In genomic region chr6:133947302-133947900, GRCh38 we compare ENCODE assay signal across 22 cellular contexts. TPM values are rescaled to one million over a fixed set of nuclear protein-coding genes. Genes with fewer than 3 reads are reported as not detected.
A peak's percentile ranks its signal among the peaks of the same experiment; 100 is the strongest.
DNase-seq lines count a peak whose midpoint lies in the region; ATAC-seq and TF ChIP-seq lines count a peak whose summit lies in the region.
"Had no signal": no experiment of that assay in that cellular context is flagged by ENCODE, and none has a peak within 500 bp of the region (broad histone marks: within the 10 kb centered on the region; RNA-seq: fewer than 3 reads in every experiment).

No MANE protein-coding gene starts in this region.

- peaks cover 6% of the 10 kb centered on the region for H3K4me1 ChIP-seq in mucosa of descending colon (ENCODE audit: low read depth)
- H3K4me1 ChIP-seq: Caco-2 had no signal

- H3K4me3 ChIP-seq in mucosa of descending colon = no peak overlapping the region
- H3K4me3 ChIP-seq: ovary, Peyer's patch had no signal

- H3K9me3 Mint-ChIP-seq in activated naive CD4-positive, alpha-beta T cell treated with anti-CD3 and anti-CD28 coated beads, Interleukin-2, amount 50 U/mL, for 72 hours = no peaks in the 10 kb centered on the region
- H3K9me3 Mint-ChIP-seq: activated CD4-positive, alpha-beta T cell treated with anti-CD3 and anti-CD28 coated beads, Interleukin-2, amount 10 ng/mL, durations not matched to agents 24 days and 14 days; IgD-negative memory B cell had no signal

- intact Hi-C loops in mucosa of descending colon (cut with DNase I, micrococcal nuclease) = no loop called here

- peak; percentile 70 for DNase-seq in DMS 273 treated with DMSO at 0.1 percent for 48 hours (lab: John Stamatoyannopoulos, UW)
- DNase-seq in NCI-H1694 (lab: John Stamatoyannopoulos, UW) = peak; percentile 85
- peak; percentile 10 for DNase-seq in SK-N-DZ (ENCODE audit: low spot score)
- peak in 1 of 3 donors; percentile 83 for DNase-seq in mucosa of descending colon
- DNase-seq in activated naive CD4-positive, alpha-beta T cell treated with anti-CD3 and anti-CD28 coated beads, Interleukin-2, amount 50 U/mL, for 72 hours (ENCODE audit: low spot score in 2 of 2) = no peak
- DNase-seq in CD1c-positive myeloid dendritic cell (ENCODE audit: extremely low spot score) = no peak
- no peak for DNase-seq in NCI-H1436 (lab: John Stamatoyannopoulos, UW)
- DNase-seq: activated CD4-positive, alpha-beta T cell treated with anti-CD3 and anti-CD28 coated beads, Interleukin-2, amount 10 ng/mL, durations not matched to agents 24 days and 14 days; activated CD8-positive, alpha-beta memory T cell treated with anti-CD3 and anti-CD28 coated beads, Interleukin-2, amount 50 U/mL, for 4 hours; activated effector memory CD4-positive, alpha-beta T cell treated with anti-CD3 and anti-CD28 coated beads, Interleukin-2, amount 50 U/mL, for 16 hours; amniotic stem cell; Caco-2; central memory CD4-positive, alpha-beta T cell; left ventricle myocardium superior; MV-4-11; ovary; stimulated activated CD4-positive, alpha-beta T cell treated with anti-CD3 and anti-CD28 coated beads, Interleukin-4, amount 100 ng/mL, for 1 hour had no signal

- peaks cover 2% of the 10 kb centered on the region in 2 donors for H3K36me3 Mint-ChIP-seq in activated naive CD4-positive, alpha-beta T cell treated with anti-CD3 and anti-CD28 coated beads, Interleukin-2, amount 50 U/mL, for 72 hours
- H3K36me3 Mint-ChIP-seq: IgD-negative memory B cell had no signal

- H3K27ac Mint-ChIP-seq in activated naive CD4-positive, alpha-beta T cell treated with anti-CD3 and anti-CD28 coated beads, Interleukin-2, amount 50 U/mL, for 72 hours = no peak overlapping the region
- H3K27ac Mint-ChIP-seq: activated CD4-positive, alpha-beta T cell treated with anti-CD3 and anti-CD28 coated beads, Interleukin-2, amount 10 ng/mL, durations not matched to agents 24 days and 14 days; IgD-negative memory B cell had no signal

- H3K36me3 ChIP-seq in mucosa of descending colon (ENCODE audit: low read depth) = no peaks in the 10 kb centered on the region
- H3K36me3 ChIP-seq: ovary, Peyer's patch had no signal

- no peaks in the 10 kb centered on the region for H3K9me3 ChIP-seq in mucosa of descending colon
- H3K9me3 ChIP-seq: Caco-2, ovary, Peyer's patch had no signal

- no peak for TF ChIP-seq CTCF in mucosa of descending colon (IDR thresholded peaks at IDR 0.05)

- ATAC-seq in mucosa of descending colon (peak; percentile 88), GM18861 (IDR thresholded peaks at IDR 0.05; ENCODE audit: unreplicated experiment) (no peak)
- ATAC-seq in activated naive CD4-positive, alpha-beta T cell treated with anti-CD3 and anti-CD28 coated beads, Interleukin-2, amount 50 U/mL, for 72 hours = no peak
- ATAC-seq: left ventricle myocardium superior had no signal

RNA-seq across cellular contexts. Expression of gene TBPL1, which starts 5.6 kb away (rescaled TPM):
- polyA plus RNA-seq in SK-N-DZ (2014; cell fraction: cytosol; rRNA removed) = 71.3 and 77.6 TPM in 2 replicates
- 47.0 and 58.7 TPM in 2 replicates for polyA plus RNA-seq in SK-N-DZ (2014; cell fraction: nucleus; rRNA removed)
- 10 to 100 TPM; 16.6 to 25.4 (median 23.3) TPM for total RNA-seq in mucosa of descending colon
- 10 to 100 TPM; 11.9 to 24.4 TPM for total RNA-seq in activated naive CD4-positive, alpha-beta T cell treated with anti-CD3 and anti-CD28 coated beads, Interleukin-2, amount 50 U/mL, for 72 hours

RNA-seq across cellular contexts. Expression of gene TCF21, which starts 58.5 kb away (rescaled TPM):
- not detected in 2 replicates for polyA plus RNA-seq in SK-N-DZ (2014; cell fraction: cytosol; rRNA removed)
- not detected in 2 replicates for polyA plus RNA-seq in SK-N-DZ (2014; cell fraction: nucleus; rRNA removed)
- 10 to 100 TPM in 1 of 3 donors, 1 to 10 TPM in 2; 1.9 to 14.3 (median 9.6) TPM for total RNA-seq in mucosa of descending colon
- total RNA-seq in activated naive CD4-positive, alpha-beta T cell treated with anti-CD3 and anti-CD28 coated beads, Interleukin-2, amount 50 U/mL, for 72 hours = not detected
- total RNA-seq: activated CD4-positive, alpha-beta T cell treated with anti-CD3 and anti-CD28 coated beads, Interleukin-2, amount 10 ng/mL, durations not matched to agents 24 days and 14 days; Caco-2; H4; skeletal muscle tissue had no signal
- polyA plus RNA-seq: IgD-negative memory B cell had no signal

Comparison
In these comparisons a context has a peak if more than half of its experiments do, and no peak if none do; other contexts are left out.
1. DNase-seq: peak in DMS 273 treated with DMSO at 0.1 percent for 48 hours (single experiment), NCI-H1694 (single experiment) and SK-N-DZ (single experiment); none in activated naive CD4-positive, alpha-beta T cell treated with anti-CD3 and anti-CD28 coated beads, Interleukin-2, amount 50 U/mL, for 72 hours (0 of 2), CD1c-positive myeloid dendritic cell (single experiment) and NCI-H1436 (single experiment).